ENCODE assay signal across 9 cellular contexts in the genomic region with DNA sequence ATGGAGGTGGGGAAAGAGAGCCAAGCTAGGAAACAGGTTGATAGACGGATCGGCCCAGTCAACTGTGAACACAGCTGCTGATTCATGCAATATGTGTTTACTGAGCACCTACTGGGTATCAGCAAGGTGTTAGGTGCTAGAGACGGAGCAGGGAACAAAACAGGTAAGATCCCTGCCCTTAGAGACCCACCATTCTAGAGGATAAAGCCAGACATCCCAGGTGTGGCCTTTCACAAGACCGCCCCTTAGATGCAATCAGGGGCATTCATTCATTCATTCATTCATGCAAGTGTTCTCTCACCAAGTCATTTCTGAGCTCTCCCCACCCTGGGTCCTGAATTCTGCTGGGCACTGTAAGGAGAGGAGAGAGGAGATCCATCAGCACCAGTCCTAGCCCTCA. TPM values are rescaled to one million over a fixed set of nuclear protein-coding genes. Genes with fewer than 3 reads are reported as not detected.
DNase-seq lines count a peak whose midpoint lies in the region; ATAC-seq, FAIRE-seq and TF ChIP-seq lines count a peak whose summit lies in the region.
"Had no signal": no experiment of that assay in that cellular context is flagged by ENCODE, and none has a peak within 500 bp of the region (broad histone marks: within the 10 kb centered on the region; RNA-seq: fewer than 3 reads in every experiment).

No MANE protein-coding gene starts in this region.

- H4K5ac ChIP-seq in mesendoderm (ENCODE audit: low read length), result no peak overlapping the region

- H3K4me3 ChIP-seq in astrocyte (ENCODE audit: insufficient read depth, low read depth, low read length) (no peak overlapping the region), mesendoderm (ENCODE audit: low read length) (no peak overlapping the region), thoracic aorta (peak overlapping the region; percentile 67)

- WGBS in mesendoderm (ENCODE audit: extremely low coverage, insufficient coverage, low lambda C conversion rate), result no CpG with 5 or more reads among the region's 4 CpGs

- TF ChIP-seq CTCF in astrocyte (IDR thresholded peaks at IDR 0.05; ENCODE audit: insufficient read depth, low read depth, low read length) (no peak), thoracic aorta (IDR thresholded peaks at IDR 0.05) (no peak)

- ATAC-seq in activated T-cell treated with anti-CD3 and anti-CD28 coated beads, Interleukin-2, amount 50 U/mL, for 4 hours, result no peak
- ATAC-seq in thoracic aorta (ENCODE audit: insufficient number of reproducible peaks, low FRiP score, low read depth) (no peak), HG02970 (IDR thresholded peaks at IDR 0.05; ENCODE audit: low FRiP score, unreplicated experiment) (no peak), HG03457 (IDR thresholded peaks at IDR 0.05; ENCODE audit: unreplicated experiment) (no peak)

- H3K27ac Mint-ChIP-seq in activated T-cell treated with anti-CD3 and anti-CD28 coated beads, Interleukin-2, amount 50 U/mL, for 24 hours, result no peak overlapping the region
- no peak overlapping the region for H3K27ac Mint-ChIP-seq in astrocyte (ENCODE audit: unreplicated experiment)

- H2AFZ ChIP-seq in astrocyte (ENCODE audit: low read depth, low read length), result peak overlapping the region; percentile 77

- H3K36me3 ChIP-seq in astrocyte (ENCODE audit: insufficient read depth, low read length), result no peaks in the 10 kb centered on the region
- no peaks in the 10 kb centered on the region for H3K36me3 ChIP-seq in mesendoderm (ENCODE audit: control insufficient read depth, insufficient read depth, low read length)
- H3K36me3 ChIP-seq in thoracic aorta, result no peaks in the 10 kb centered on the region

- no peaks in the 10 kb centered on the region for H3K27me3 Mint-ChIP-seq in activated T-cell treated with anti-CD3 and anti-CD28 coated beads, Interleukin-2, amount 50 U/mL, for 4 hours (ENCODE audit: low read depth)
- peaks cover 20% of the 10 kb centered on the region for H3K27me3 Mint-ChIP-seq in activated T-cell treated with anti-CD3 and anti-CD28 coated beads, Interleukin-2, amount 50 U/mL, for 24 hours
- H3K27me3 Mint-ChIP-seq in astrocyte (ENCODE audit: low read depth, unreplicated experiment), result peaks cover 8% of the 10 kb centered on the region

- DNase-seq in activated T-cell treated with anti-CD3 and anti-CD28 coated beads, Interleukin-2, amount 50 U/mL, for 4 hours, result no peak
- DNase-seq in activated T-cell treated with anti-CD3 and anti-CD28 coated beads, Interleukin-2, amount 50 U/mL, for 24 hours, result no peak
- no peak for DNase-seq in astrocyte (ENCODE audit: low read depth)
- DNase-seq in mesendoderm, result no peak
- no peak for DNase-seq in thoracic aorta (ENCODE audit: low spot score)
- DNase-seq in stimulated activated CD4-positive, alpha-beta T cell treated with anti-CD3 and anti-CD28 coated beads, Interleukin-15, amount 100 ng/mL, for 24 hours, result no peak
- DNase-seq: NCI-H1417 treated with DMSO at 0.1 percent for 48 hours had no signal

- H2BK5ac ChIP-seq in mesendoderm (ENCODE audit: low read length), result no peak overlapping the region

- no peaks in the 10 kb centered on the region for H3K79me1 ChIP-seq in mesendoderm (ENCODE audit: low read length)

- H4K8ac ChIP-seq in mesendoderm (ENCODE audit: low read depth, low read length), result no peak overlapping the region

- H3K27ac ChIP-seq in astrocyte (ENCODE audit: low read depth, low read length) (no peak overlapping the region), mesendoderm (ENCODE audit: low read depth, low read length) (no peak overlapping the region), thoracic aorta (peak overlapping the region; percentile 73 to 88)

- H2AK5ac ChIP-seq in mesendoderm (ENCODE audit: low read length), result no peak overlapping the region

- H3K18ac ChIP-seq in mesendoderm (ENCODE audit: low read length), result no peak overlapping the region

- H3K4me1 Mint-ChIP-seq in activated T-cell treated with anti-CD3 and anti-CD28 coated beads, Interleukin-2, amount 50 U/mL, for 4 hours (ENCODE audit: low read depth), result peaks cover 16% of the 10 kb centered on the region
- H3K4me1 Mint-ChIP-seq in activated T-cell treated with anti-CD3 and anti-CD28 coated beads, Interleukin-2, amount 50 U/mL, for 24 hours (ENCODE audit: low read depth), result peaks cover 22% of the 10 kb centered on the region
- no peaks in the 10 kb centered on the region for H3K4me1 Mint-ChIP-seq in astrocyte (ENCODE audit: low read depth, unreplicated experiment)

- H3K4me2 ChIP-seq in astrocyte (ENCODE audit: low read length) (peak overlapping the region; percentile 74), mesendoderm (ENCODE audit: low read length) (no peak overlapping the region)

- H3K9me3 Mint-ChIP-seq in activated T-cell treated with anti-CD3 and anti-CD28 coated beads, Interleukin-2, amount 50 U/mL, for 4 hours, result no peaks in the 10 kb centered on the region
- H3K9me3 Mint-ChIP-seq in activated T-cell treated with anti-CD3 and anti-CD28 coated beads, Interleukin-2, amount 50 U/mL, for 24 hours, result no peaks in the 10 kb centered on the region
- H3K9me3 Mint-ChIP-seq in astrocyte (ENCODE audit: unreplicated experiment), result no peaks in the 10 kb centered on the region

- no peak overlapping the region for H3K23ac ChIP-seq in mesendoderm (ENCODE audit: low read length)

- H3K9me3 ChIP-seq in astrocyte (ENCODE audit: insufficient read depth, low read depth, low read length) (no peaks in the 10 kb centered on the region), thoracic aorta (no peaks in the 10 kb centered on the region)

- H3K4me3 Mint-ChIP-seq in activated T-cell treated with anti-CD3 and anti-CD28 coated beads, Interleukin-2, amount 50 U/mL, for 4 hours, result peak overlapping the region; percentile 60
- no peak overlapping the region for H3K4me3 Mint-ChIP-seq in activated T-cell treated with anti-CD3 and anti-CD28 coated beads, Interleukin-2, amount 50 U/mL, for 24 hours
- no peak overlapping the region for H3K4me3 Mint-ChIP-seq in astrocyte (ENCODE audit: unreplicated experiment)

- no peaks in the 10 kb centered on the region for H3K36me3 Mint-ChIP-seq in activated T-cell treated with anti-CD3 and anti-CD28 coated beads, Interleukin-2, amount 50 U/mL, for 4 hours (ENCODE audit: insufficient read depth)
- no peaks in the 10 kb centered on the region for H3K36me3 Mint-ChIP-seq in activated T-cell treated with anti-CD3 and anti-CD28 coated beads, Interleukin-2, amount 50 U/mL, for 24 hours (ENCODE audit: low read depth)
- no peaks in the 10 kb centered on the region for H3K36me3 Mint-ChIP-seq in astrocyte (ENCODE audit: low read depth, unreplicated experiment)

- peak overlapping the region; percentile 86 for H3K56ac ChIP-seq in mesendoderm (ENCODE audit: low read length)

- no peak overlapping the region for H2BK15ac ChIP-seq in mesendoderm (replicated peaks; ENCODE audit: low read depth)

- no peaks in the 10 kb centered on the region for H3K79me2 ChIP-seq in astrocyte (ENCODE audit: insufficient read depth, low read length)
- no peaks in the 10 kb centered on the region for H3K79me2 ChIP-seq in mesendoderm (ENCODE audit: control insufficient read depth, insufficient read depth, low read length)

- H3K4me1 ChIP-seq in astrocyte (ENCODE audit: insufficient read depth, low read length) (peaks cover 18% of the 10 kb centered on the region), mesendoderm (ENCODE audit: control insufficient read depth, low read depth, low read length) (no peaks in the 10 kb centered on the region), thoracic aorta (ENCODE audit: control insufficient read depth in 1 of 2, low read depth in 2 of 2) (peaks cover 6 to 28% of the 10 kb centered on the region in 2 donors)

- no peak overlapping the region for H2BK120ac ChIP-seq in mesendoderm (ENCODE audit: low read depth, low read length)

- H3K9ac ChIP-seq in astrocyte (ENCODE audit: low read length) (peak overlapping the region; percentile 48), mesendoderm (ENCODE audit: low read length) (peak overlapping the region; percentile 59)

- no peak for FAIRE-seq in astrocyte (lab: Jason Lieb, UNC)

- no peaks in the 10 kb centered on the region for H4K20me1 ChIP-seq in astrocyte (ENCODE audit: insufficient read depth, low read length)

- H3K27me3 ChIP-seq in astrocyte (ENCODE audit: insufficient read depth, low read length), result no peaks in the 10 kb centered on the region
- no peaks in the 10 kb centered on the region for H3K27me3 ChIP-seq in mesendoderm (ENCODE audit: insufficient read depth, low read length, poor library complexity)
- no peaks in the 10 kb centered on the region for H3K27me3 ChIP-seq in thoracic aorta (replicated peaks; ENCODE audit: insufficient read depth)

- H3K4ac ChIP-seq in mesendoderm (ENCODE audit: low read depth, low read length), result no peak overlapping the region

RNA-seq across cellular contexts. Expression of gene MTM1, which starts 20.2 kb away (rescaled TPM):
- 10 to 100 TPM; 14.9 to 17.2 (median 15.4) TPM for total RNA-seq in activated T-cell treated with anti-CD3 and anti-CD28 coated beads, Interleukin-2, amount 50 U/mL, for 4 hours
- total RNA-seq in astrocyte (10.7 and 11.0 TPM in 2 replicates), thoracic aorta (10 to 100 TPM; 18.8 to 21.4 TPM)
- polyA plus RNA-seq in mesendoderm (2013, experiment 1 of 2), result 4.2 TPM
- 4.3 TPM for polyA plus RNA-seq in mesendoderm (2013, experiment 2 of 2)

Comparison
In these comparisons a context has a peak if more than half of its experiments do, and no peak if none do; other contexts are left out.
1. H3K27ac ChIP-seq: peak in thoracic aorta (2 of 2); none in astrocyte (single experiment) and mesendoderm (single experiment).